In the genomic region with DNA sequence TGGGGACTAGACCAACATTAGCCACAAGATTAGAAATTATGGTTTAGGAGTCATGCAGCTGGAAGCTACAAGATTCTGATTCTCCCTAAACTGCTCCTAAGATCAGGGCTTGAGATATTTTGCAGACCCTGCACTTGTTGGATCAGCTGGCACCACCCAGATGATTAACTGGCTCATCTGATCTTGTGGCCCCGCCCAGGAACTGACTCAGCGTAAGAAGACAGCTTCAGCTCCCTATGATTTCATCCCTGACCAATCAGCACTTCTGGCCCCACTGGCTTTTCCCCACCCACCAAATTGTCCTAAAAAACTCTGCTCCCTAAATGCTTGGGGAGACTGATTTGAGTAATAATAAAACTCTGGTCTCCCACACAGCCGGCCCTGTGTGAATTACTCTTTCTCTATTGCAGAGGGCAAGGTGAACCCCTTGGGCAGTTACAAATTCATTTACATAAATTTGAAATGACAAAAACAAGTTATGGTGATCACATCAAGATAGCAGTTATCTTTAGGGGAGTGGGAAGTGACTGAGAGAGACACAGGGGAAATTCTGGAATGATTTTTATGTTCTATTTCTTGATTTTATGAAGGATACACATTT, we compare ENCODE assay signal across 9 cellular contexts.
DNase-seq lines count a peak whose midpoint lies in the region; ATAC-seq, FAIRE-seq and TF ChIP-seq lines count a peak whose summit lies in the region.
"Had no signal": no experiment of that assay in that cellular context is flagged by ENCODE, and none has a peak within 500 bp of the region (broad histone marks: within the 10 kb centered on the region; RNA-seq: fewer than 3 reads in every experiment).

No MANE protein-coding gene starts in this region.

- no peaks in the 10 kb centered on the region for H3K4me1 ChIP-seq in prostate gland (replicated peaks)

- H3K36me3 ChIP-seq in bronchial epithelial cell (ENCODE audit: control insufficient read depth, insufficient read depth, low read length), result no peaks in the 10 kb centered on the region
- H3K36me3 ChIP-seq in prostate gland, result no peaks in the 10 kb centered on the region

- ATAC-seq in GM21825 (IDR thresholded peaks at IDR 0.05; ENCODE audit: unreplicated experiment) (no peak), GM18909 (IDR thresholded peaks at IDR 0.05; ENCODE audit: poor library complexity, unreplicated experiment) (no peak), HG03571 (IDR thresholded peaks at IDR 0.05; ENCODE audit: unreplicated experiment) (no peak)

- no peaks in the 10 kb centered on the region for H3K27me3 ChIP-seq in bronchial epithelial cell (ENCODE audit: control insufficient read depth, insufficient read depth, low read length)
- H3K27me3 ChIP-seq in prostate gland (replicated peaks; ENCODE audit: insufficient read depth), result no peaks in the 10 kb centered on the region

- intact Hi-C loops in posterior vena cava (cut with DNase I) (no loop called here), prostate gland (cut with DNase I) (no loop called here)

- no peak overlapping the region for H3K27ac ChIP-seq in prostate gland

- no peak for TF ChIP-seq POLR2A in NB4 (IDR thresholded peaks at IDR 0.05; ENCODE audit: extremely low read depth, insufficient read length)
- TF ChIP-seq POLR2A in prostate gland (IDR thresholded peaks at IDR 0.05), result no peak

- TF ChIP-seq CTCF in NB4 (IDR thresholded peaks at IDR 0.05; ENCODE audit: low read depth, low read length) (no peak), bronchial epithelial cell (IDR thresholded peaks at IDR 0.05; ENCODE audit: insufficient read depth, low read length, severe bottlenecking) (no peak), prostate gland (IDR thresholded peaks at IDR 0.05) (no peak)

- no peak overlapping the region for H3K4me3 ChIP-seq in NB4 (ENCODE audit: low read depth, low read length)
- no peak overlapping the region for H3K4me3 ChIP-seq in bronchial epithelial cell (ENCODE audit: low read depth, low read length)
- no peak overlapping the region for H3K4me3 ChIP-seq in prostate gland

- no peak for FAIRE-seq in bronchial epithelial cell (lab: Jason Lieb, UNC)
- FAIRE-seq: HTR-8/SVneo had no signal

- H3K9me3 ChIP-seq in prostate gland, result no peaks in the 10 kb centered on the region

- DNase-seq in ELR (ENCODE audit: low read depth) (peak; percentile 87), NB4 (ENCODE audit: low read depth) (peak; percentile 41), bronchial epithelial cell (ENCODE audit: low read depth) (peak; percentile 92), posterior vena cava (ENCODE audit: low spot score) (peak; percentile 92), prostate gland (ENCODE audit: low spot score) (no peak)

- 86% methylated on average over 3 of the region's 3 CpGs for WGBS in prostate gland
